Comparison of ENCODE assay signal across 11 cellular contexts in the genomic region with DNA sequence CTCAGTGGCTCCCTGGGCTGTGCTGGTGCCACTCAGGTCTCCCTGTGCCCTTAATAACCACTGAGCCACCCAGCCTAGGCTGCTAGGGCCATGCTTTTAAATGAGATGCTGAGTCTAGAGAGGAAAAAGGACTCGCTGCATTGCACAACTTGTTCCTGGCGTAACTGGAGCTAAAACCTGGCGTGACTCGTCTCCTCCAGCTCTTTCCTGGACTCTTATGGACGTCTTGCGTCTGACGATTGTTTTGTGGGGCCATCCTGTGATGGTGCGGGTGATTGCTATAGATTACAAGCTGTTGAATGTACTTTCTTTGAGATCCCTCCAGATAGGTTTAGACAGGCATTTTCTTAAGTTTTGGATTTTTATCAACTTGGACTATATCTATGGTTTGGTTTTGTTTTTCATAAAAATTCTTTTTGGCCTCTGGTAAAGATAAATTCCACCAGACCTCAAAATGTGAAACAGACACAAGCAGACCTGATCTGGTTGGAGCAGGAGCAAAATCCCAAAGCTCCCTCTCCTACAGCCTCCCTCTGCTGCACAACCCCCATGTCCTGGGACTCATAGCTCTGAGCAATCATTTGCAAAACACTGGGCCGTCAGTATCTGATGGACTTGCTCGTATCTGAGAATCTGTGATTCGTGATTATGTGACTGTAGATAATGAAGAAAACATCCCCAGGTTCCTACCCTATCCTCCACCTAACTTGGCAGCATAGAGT.
DNase-seq lines count a peak whose midpoint lies in the region; ATAC-seq and TF ChIP-seq lines count a peak whose summit lies in the region.
"Had no signal": no experiment of that assay in that cellular context is flagged by ENCODE, and none has a peak within 500 bp of the region (broad histone marks: within the 10 kb centered on the region; RNA-seq: fewer than 3 reads in every experiment).

No MANE protein-coding gene starts in this region.

- TF ChIP-seq POLR2A in sigmoid colon (IDR thresholded peaks at IDR 0.05) = no peak

- H3K36me3 Mint-ChIP-seq in immature natural killer cell = no peaks in the 10 kb centered on the region

- H3K4me1 ChIP-seq in left ventricle myocardium inferior (peaks cover 69% of the 10 kb centered on the region), sigmoid colon (peaks cover 0 to 97% (median 85%) of the 10 kb centered on the region in 4 donors)

- peaks cover 0 to 3% (median 0%) of the 10 kb centered on the region in 6 donors for H3K9me3 Mint-ChIP-seq in immature natural killer cell
- H3K9me3 Mint-ChIP-seq: activated CD4-positive, alpha-beta T cell treated with anti-CD3 and anti-CD28 coated beads, Interleukin-2, amount 10 ng/mL, durations not matched to agents 7 days and 5 days had no signal

- H3K9me3 ChIP-seq in left ventricle myocardium inferior (replicated peaks) (peaks cover 5% of the 10 kb centered on the region), sigmoid colon (no peaks in the 10 kb centered on the region)

- no peak overlapping the region for H3K4me3 Mint-ChIP-seq in immature natural killer cell
- H3K4me3 Mint-ChIP-seq: activated CD4-positive, alpha-beta T cell treated with anti-CD3 and anti-CD28 coated beads, Interleukin-2, amount 10 ng/mL, durations not matched to agents 7 days and 5 days had no signal

- intact Hi-C loops in left ventricle myocardium inferior (cut with micrococcal nuclease) = no loop called here
- intact Hi-C loops in sigmoid colon (cut with DNase I) = no loop called here

- in situ Hi-C loops in astrocyte of the spinal cord (cut with HindIII; ENCODE audit: low sequenced_read_pairs) = no loop called here

- no peaks in the 10 kb centered on the region for H3K4me1 Mint-ChIP-seq in immature natural killer cell
- H3K4me1 Mint-ChIP-seq: activated CD4-positive, alpha-beta T cell treated with anti-CD3 and anti-CD28 coated beads, Interleukin-2, amount 10 ng/mL, durations not matched to agents 7 days and 5 days had no signal

- no peaks in the 10 kb centered on the region for H3K36me3 ChIP-seq in left ventricle myocardium inferior
- H3K36me3 ChIP-seq in sigmoid colon = no peaks in the 10 kb centered on the region

- TF ChIP-seq CTCF in astrocyte of the spinal cord (IDR thresholded peaks at IDR 0.05; ENCODE audit: low read depth, low read length) = no peak
- TF ChIP-seq CTCF in left ventricle myocardium inferior (IDR thresholded peaks at IDR 0.05; ENCODE audit: borderline replicate concordance) = no peak
- no peak for TF ChIP-seq CTCF in sigmoid colon (IDR thresholded peaks at IDR 0.05)

- H3K4me3 ChIP-seq in astrocyte of the spinal cord (ENCODE audit: low read depth, low read length) (no peak overlapping the region), left ventricle myocardium inferior (peak overlapping the region; percentile 52), sigmoid colon (no peak overlapping the region)

- no peak overlapping the region for H3K27ac Mint-ChIP-seq in immature natural killer cell
- H3K27ac Mint-ChIP-seq: activated CD4-positive, alpha-beta T cell treated with anti-CD3 and anti-CD28 coated beads, Interleukin-2, amount 10 ng/mL, durations not matched to agents 7 days and 5 days had no signal

- WGBS in sigmoid colon, 2 donors = 73 to 75% methylated on average over 11 of the region's 11 CpGs

- peak in 1 of 4 donors; percentile 31 for TF ChIP-seq EP300 in sigmoid colon (IDR thresholded peaks at IDR 0.05)

- peak overlapping the region; percentile 98 for H3K27ac ChIP-seq in left ventricle myocardium inferior (replicated peaks)
- peak overlapping the region; percentile 81 to 92 (median 88) for H3K27ac ChIP-seq in sigmoid colon

- H3K27me3 Mint-ChIP-seq in immature natural killer cell (ENCODE audit: low read depth in 3 of 3) = peaks cover 2 to 8% (median 3%) of the 10 kb centered on the region in 3 donors
- H3K27me3 Mint-ChIP-seq: activated CD4-positive, alpha-beta T cell treated with anti-CD3 and anti-CD28 coated beads, Interleukin-2, amount 10 ng/mL, durations not matched to agents 7 days and 5 days had no signal

- H3K27me3 ChIP-seq in left ventricle myocardium inferior (ENCODE audit: low read depth) (no peaks in the 10 kb centered on the region), sigmoid colon (no peaks in the 10 kb centered on the region)

- ATAC-seq in GM19397 (IDR thresholded peaks at IDR 0.05; ENCODE audit: unreplicated experiment) = no peak

- DNase-seq in CD1c-positive myeloid dendritic cell (ENCODE audit: extremely low spot score) (peak; percentile 48), astrocyte of the spinal cord (ENCODE audit: low read depth, low spot score) (peak; percentile 79), left ventricle myocardium inferior (peak; percentile 67), sigmoid colon (peak; percentile 92), immature natural killer cell (no peak), midbrain (lab: John Stamatoyannopoulos, UW) (no peak)
- DNase-seq in stimulated activated CD4-positive, alpha-beta T cell treated with anti-CD3 and anti-CD28 coated beads, Interleukin-15, amount 100 ng/mL, for 24 hours = no peak
- DNase-seq: activated CD4-positive, alpha-beta T cell treated with anti-CD3 and anti-CD28 coated beads, Interleukin-2, amount 10 ng/mL, durations not matched to agents 7 days and 5 days; Calu3; foreskin melanocyte had no signal

Comparison
In these comparisons a context has a peak if more than half of its experiments do, and no peak if none do; other contexts are left out.
1. DNase-seq: peak in CD1c-positive myeloid dendritic cell (single experiment), astrocyte of the spinal cord (single experiment), left ventricle myocardium inferior (single experiment) and sigmoid colon (single experiment); none in immature natural killer cell (0 of 3), stimulated activated CD4-positive, alpha-beta T cell treated with anti-CD3 and anti-CD28 coated beads, Interleukin-15, amount 100 ng/mL, for 24 hours (single experiment) and midbrain (single experiment).